Comparison of ENCODE assay signal across 20 cellular contexts in the genomic region with DNA sequence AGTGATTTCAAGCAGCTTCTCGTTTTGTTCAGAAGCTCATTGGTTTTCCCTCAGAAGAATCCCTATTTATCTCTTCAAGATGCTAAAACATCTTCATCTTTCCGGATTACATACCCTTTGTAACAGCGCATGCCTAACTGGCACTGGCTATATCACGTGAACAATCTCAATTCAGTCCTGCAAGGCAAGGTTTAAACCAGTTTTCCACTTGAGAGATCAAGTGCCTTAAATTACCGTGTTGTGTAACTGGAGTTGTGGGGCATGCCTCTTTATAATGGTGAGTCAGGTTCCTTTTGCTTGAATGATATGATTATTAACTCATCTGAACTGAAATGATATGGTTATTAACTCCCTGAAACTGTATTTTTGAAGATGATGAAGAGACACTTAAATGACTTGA. TPM values are rescaled to one million over a fixed set of nuclear protein-coding genes. Genes with fewer than 3 reads are reported as not detected.
DNase-seq lines count a peak whose midpoint lies in the region; FAIRE-seq and TF ChIP-seq lines count a peak whose summit lies in the region.
"Had no signal": no experiment of that assay in that cellular context is flagged by ENCODE, and none has a peak within 500 bp of the region (broad histone marks: within the 10 kb centered on the region; RNA-seq: fewer than 3 reads in every experiment).

No MANE protein-coding gene starts in this region.

- H3K27me3 Mint-ChIP-seq in progenitor cell of endocrine pancreas, result no peaks in the 10 kb centered on the region

- TF ChIP-seq CTCF in bronchial epithelial cell (IDR thresholded peaks at IDR 0.05; ENCODE audit: insufficient read depth, low read length, severe bottlenecking) (no peak), progenitor cell of endocrine pancreas (IDR thresholded peaks at IDR 0.05; ENCODE audit: unreplicated experiment) (no peak)

- H3K4me1 Mint-ChIP-seq in progenitor cell of endocrine pancreas (ENCODE audit: low read depth), result no peaks in the 10 kb centered on the region
- H3K4me1 Mint-ChIP-seq: GM23338 had no signal

- no peak overlapping the region for H3K4me3 Mint-ChIP-seq in progenitor cell of endocrine pancreas (ENCODE audit: low read depth)
- H3K4me3 Mint-ChIP-seq: GM23338; T-helper 1 cell treated with Interleukin-12 subunit alpha and Interleukin-12 subunit beta and Interleukin-4 antibody, amounts not matched to agents 30 μg/mL and 1 μg/mL, for 36 hours had no signal

- peak; percentile 9 for DNase-seq in NCI-H1436 (lab: John Stamatoyannopoulos, UW)
- DNase-seq in NCI-H1436 treated with DMSO at 0.1 percent for 48 hours (lab: John Stamatoyannopoulos, UW), result no peak
- DNase-seq in NCI-H2107 treated with DMSO at 0.1 percent for 48 hours (lab: John Stamatoyannopoulos, UW; ENCODE audit: unreplicated experiment), result peak; percentile 29
- peak; percentile 35 for DNase-seq in bronchial epithelial cell (ENCODE audit: low read depth)
- peak; percentile 78 for DNase-seq in renal cortical epithelial cell (ENCODE audit: low read depth)
- no peak for DNase-seq in progenitor cell of endocrine pancreas (ENCODE audit: low spot score, unreplicated experiment)
- no peak for DNase-seq in hippocampal formation (lab: John Stamatoyannopoulos, UW)
- DNase-seq in AG08396 (ENCODE audit: low spot score), result no peak
- DNase-seq: KG1, NCI-H1092, NCI-H1694, NCI-H2171 treated with DMSO at 0.1 percent for 48 hours, PC-3, RPMI8226, SHP77 had no signal

- H3K36me3 ChIP-seq in bronchial epithelial cell (ENCODE audit: control insufficient read depth, insufficient read depth, low read length), result no peaks in the 10 kb centered on the region
- H3K36me3 ChIP-seq: HAP-1 had no signal

- no peaks in the 10 kb centered on the region for H3K9me3 Mint-ChIP-seq in progenitor cell of endocrine pancreas (ENCODE audit: low read depth)
- H3K9me3 Mint-ChIP-seq: GM23338 had no signal

- H3K27me3 ChIP-seq in bronchial epithelial cell (ENCODE audit: control insufficient read depth, insufficient read depth, low read length), result no peaks in the 10 kb centered on the region

- H3K36me3 Mint-ChIP-seq in progenitor cell of endocrine pancreas (ENCODE audit: insufficient read depth), result no peaks in the 10 kb centered on the region

- H3K27ac Mint-ChIP-seq in progenitor cell of endocrine pancreas, result no peak overlapping the region
- H3K27ac Mint-ChIP-seq: GM23338; T-helper 1 cell treated with Interleukin-12 subunit alpha and Interleukin-12 subunit beta and Interleukin-4 antibody, amounts not matched to agents 30 μg/mL and 1 μg/mL, for 36 hours had no signal

- no peak overlapping the region for H3K4me3 ChIP-seq in bronchial epithelial cell (ENCODE audit: low read depth, low read length)
- H3K4me3 ChIP-seq: GM23338, HAP-1 had no signal

- no peak for FAIRE-seq in bronchial epithelial cell (lab: Jason Lieb, UNC)
- FAIRE-seq: HTR-8/SVneo had no signal

RNA-seq across cellular contexts. Expression of gene ZFP69B, which starts 11.0 kb away (rescaled TPM):
- total RNA-seq in bronchial epithelial cell, result 1.6 and 2.6 TPM in 2 replicates
- 1.2 and 4.9 TPM in 2 replicates for total RNA-seq in renal cortical epithelial cell
- total RNA-seq in progenitor cell of endocrine pancreas, result 10.5 and 11.1 TPM in 2 replicates

RNA-seq across cellular contexts. Expression of gene ZFP69, which starts 37.8 kb away (rescaled TPM):
- 1.9 and 2.1 TPM in 2 replicates for total RNA-seq in bronchial epithelial cell
- 3.0 and 3.2 TPM in 2 replicates for total RNA-seq in renal cortical epithelial cell
- 4.6 and 5.2 TPM in 2 replicates for total RNA-seq in progenitor cell of endocrine pancreas
- total RNA-seq: A172 had no signal

Comparison
In these comparisons a context has a peak if more than half of its experiments do, and no peak if none do; other contexts are left out.
1. DNase-seq: peak in NCI-H1436 (single experiment), NCI-H2107 treated with DMSO at 0.1 percent for 48 hours (single experiment), bronchial epithelial cell (single experiment) and renal cortical epithelial cell (single experiment); none in NCI-H1436 treated with DMSO at 0.1 percent for 48 hours (single experiment), progenitor cell of endocrine pancreas (single experiment), hippocampal formation (0 of 2) and AG08396 (single experiment).